In genomic region chr16:3190949-3191353, GRCh38 we compare ENCODE assay signal across 11 cellular contexts. TPM values are rescaled to one million over a fixed set of nuclear protein-coding genes. Genes with fewer than 3 reads are reported as not detected.
A peak's percentile ranks its signal among the peaks of the same experiment; 100 is the strongest.
DNase-seq lines count a peak whose midpoint lies in the region; ATAC-seq and TF ChIP-seq lines count a peak whose summit lies in the region.
"Had no signal": no experiment of that assay in that cellular context is flagged by ENCODE, and none has a peak within 500 bp of the region (broad histone marks: within the 10 kb centered on the region; RNA-seq: fewer than 3 reads in every experiment).

No MANE protein-coding gene starts in this region.

- peak overlapping the region; percentile 17 for H3K4me3 ChIP-seq in cardiac muscle cell
- no peak overlapping the region for H3K4me3 ChIP-seq in heart left ventricle
- H3K4me3 ChIP-seq in fibroblast of villous mesenchyme (ENCODE audit: low read depth, low read length): peak overlapping the region; percentile 56
- H3K4me3 ChIP-seq: lung had no signal

- intact Hi-C loops in heart left ventricle (cut with DNase I): loop anchor here in 1 of 10 donors (10.0 kb wide), 1 partner anchor 224 kb away; no protein-coding TSS in a partner anchor

- H3K27me3 ChIP-seq in cardiac muscle cell (peaks cover 89% of the 10 kb centered on the region), heart left ventricle (peaks cover 60 to 100% (median 96%) of the 10 kb centered on the region in 9 donors)

- H3K9me3 ChIP-seq in cardiac muscle cell (ENCODE audit: low read depth) (no peaks in the 10 kb centered on the region), heart left ventricle (no peaks in the 10 kb centered on the region), T-helper 17 cell (ENCODE audit: control insufficient read depth, low read length, poor library complexity, severe bottlenecking) (peaks cover 2% of the 10 kb centered on the region)

- H3K27ac ChIP-seq in cardiac muscle cell (no peak overlapping the region), heart left ventricle (no peak overlapping the region)

- H3K9me3 Mint-ChIP-seq in stimulated activated naive CD8-positive, alpha-beta T cell treated with anti-CD3 and anti-CD28 coated beads, Interleukin-15, amount 100 ng/mL, for 72 hours: no peaks in the 10 kb centered on the region

- TF ChIP-seq POLR2A in heart left ventricle (IDR thresholded peaks at IDR 0.05): no peak

- peaks cover 3% of the 10 kb centered on the region for H3K36me3 Mint-ChIP-seq in T-helper 17 cell (ENCODE audit: low read depth)

- H3K27ac Mint-ChIP-seq in T-helper 17 cell: peak overlapping the region; percentile 55
- peak overlapping the region; percentile 22 to 88 for H3K27ac Mint-ChIP-seq in stimulated activated naive CD8-positive, alpha-beta T cell treated with anti-CD3 and anti-CD28 coated beads, Interleukin-15, amount 100 ng/mL, for 72 hours

- ATAC-seq in heart left ventricle (no peak), T-helper 17 cell (peak; percentile 20), GM21423 (IDR thresholded peaks at IDR 0.05; ENCODE audit: unreplicated experiment) (no peak), GM18858 (IDR thresholded peaks at IDR 0.05; ENCODE audit: unreplicated experiment) (no peak)
- no peak for ATAC-seq in stimulated activated naive CD8-positive, alpha-beta T cell treated with anti-CD3 and anti-CD28 coated beads, Interleukin-15, amount 100 ng/mL, for 72 hours

- WGBS in heart left ventricle, 4 donors: 8 to 12% (median 10%) methylated on average over 7 to 16 of the region's 16 CpGs

- DNase-seq in cardiac muscle cell (ENCODE audit: low read depth in 1 of 2, low spot score in 1 of 2) (peak; percentile 12 to 21), heart left ventricle (no peak), T-helper 17 cell (no peak), fibroblast of villous mesenchyme (ENCODE audit: low read depth) (no peak), amniotic stem cell (lab: John Stamatoyannopoulos, UW) (no peak)
- no peak for DNase-seq in stimulated activated naive CD8-positive, alpha-beta T cell treated with anti-CD3 and anti-CD28 coated beads, Interleukin-15, amount 100 ng/mL, for 72 hours
- DNase-seq: Right ventricle myocardium superior had no signal

- H3K4me1 ChIP-seq in cardiac muscle cell (ENCODE audit: low read depth) (peaks cover 3% of the 10 kb centered on the region), heart left ventricle (peaks cover 0 to 31% (median 13%) of the 10 kb centered on the region in 12 donors)

- H3K4me3 Mint-ChIP-seq in T-helper 17 cell: peak overlapping the region; percentile 64
- H3K4me3 Mint-ChIP-seq in stimulated activated naive CD8-positive, alpha-beta T cell treated with anti-CD3 and anti-CD28 coated beads, Interleukin-15, amount 100 ng/mL, for 72 hours: peak overlapping the region; percentile 93

- H3K27me3 Mint-ChIP-seq in T-helper 17 cell: peaks cover 86% of the 10 kb centered on the region
- peaks cover 95% of the 10 kb centered on the region for H3K27me3 Mint-ChIP-seq in stimulated activated naive CD8-positive, alpha-beta T cell treated with anti-CD3 and anti-CD28 coated beads, Interleukin-15, amount 100 ng/mL, for 72 hours

- H3K36me3 ChIP-seq in cardiac muscle cell: no peaks in the 10 kb centered on the region
- no peaks in the 10 kb centered on the region for H3K36me3 ChIP-seq in heart left ventricle

- H3K4me1 Mint-ChIP-seq in T-helper 17 cell: peaks cover 35% of the 10 kb centered on the region
- H3K4me1 Mint-ChIP-seq in stimulated activated naive CD8-positive, alpha-beta T cell treated with anti-CD3 and anti-CD28 coated beads, Interleukin-15, amount 100 ng/mL, for 72 hours: peaks cover 58% of the 10 kb centered on the region

- TF ChIP-seq CTCF in cardiac muscle cell (IDR thresholded peaks at IDR 0.05; ENCODE audit: low read depth, low read length): no peak
- TF ChIP-seq CTCF in heart left ventricle (IDR thresholded peaks at IDR 0.05): no peak
- TF ChIP-seq CTCF in fibroblast of villous mesenchyme (IDR thresholded peaks at IDR 0.05; ENCODE audit: insufficient read depth, low read depth, low read length): no peak

RNA-seq across cellular contexts. Expression of gene OR1F1, which starts 2.9 kb away (rescaled TPM):
- total RNA-seq in cardiac muscle cell (not detected in 2 replicates), heart left ventricle (not detected), T-helper 17 cell (not detected), fibroblast of villous mesenchyme (under 0.01 and 0.43 TPM in 2 replicates)
- polyA plus RNA-seq in cardiac muscle cell (not detected in 2 replicates), heart left ventricle (not detected)
- total RNA-seq: cardiac septum, lung, Right ventricle myocardium superior had no signal
- polyA plus RNA-seq: lung had no signal

RNA-seq across cellular contexts. Expression of gene ZNF200, which starts 44.0 kb away (rescaled TPM):
- 12.9 and 13.8 TPM in 2 replicates for total RNA-seq in cardiac muscle cell
- 11.0 and 11.1 TPM in 2 replicates for polyA plus RNA-seq in cardiac muscle cell
- total RNA-seq in heart left ventricle: 1 to 10 TPM; 4.8 to 8.7 (median 6.5) TPM
- polyA plus RNA-seq in heart left ventricle: 1 to 10 TPM; 2.7 to 4.7 TPM
- 1 to 10 TPM; 3.2 to 4.8 TPM for total RNA-seq in T-helper 17 cell
- 10.0 and 11.2 TPM in 2 replicates for total RNA-seq in fibroblast of villous mesenchyme

RNA-seq across cellular contexts. Expression of gene ZNF213, which starts 56.1 kb away (rescaled TPM):
- 7.5 and 8.4 TPM in 2 replicates for total RNA-seq in cardiac muscle cell
- 10.1 and 13.6 TPM in 2 replicates for polyA plus RNA-seq in cardiac muscle cell
- 10 to 100 TPM in 2 of 9 donors, 1 to 10 TPM in 7; 6.7 to 14.3 (median 8.2) TPM for total RNA-seq in heart left ventricle
- 10 to 100 TPM in 1 of 2 donors, 1 to 10 TPM in 1; 8.7 to 14.2 TPM for polyA plus RNA-seq in heart left ventricle
- total RNA-seq in T-helper 17 cell: 1 to 10 TPM; 3.1 to 3.4 TPM
- 3.5 and 5.5 TPM in 2 replicates for total RNA-seq in fibroblast of villous mesenchyme

Comparison
In these comparisons a context has a peak if more than half of its experiments do, and no peak if none do; other contexts are left out.
1. DNase-seq: peak in cardiac muscle cell (2 of 2); none in heart left ventricle (0 of 5), T-helper 17 cell (0 of 3), fibroblast of villous mesenchyme (single experiment), stimulated activated naive CD8-positive, alpha-beta T cell treated with anti-CD3 and anti-CD28 coated beads, Interleukin-15, amount 100 ng/mL, for 72 hours (0 of 2) and amniotic stem cell (single experiment).
2. H3K4me3 ChIP-seq: peak in cardiac muscle cell (single experiment) and fibroblast of villous mesenchyme (single experiment); none in heart left ventricle (0 of 12).